In genomic region chrX:102345916-102346315, GRCh38 we compare ENCODE assay signal across 9 cellular contexts.
A peak's percentile ranks its signal among the peaks of the same experiment; 100 is the strongest.
DNase-seq lines count a peak whose midpoint lies in the region; ATAC-seq and TF ChIP-seq lines count a peak whose summit lies in the region.
"Had no signal": no experiment of that assay in that cellular context is flagged by ENCODE, and none has a peak within 500 bp of the region (broad histone marks: within the 10 kb centered on the region; RNA-seq: fewer than 3 reads in every experiment).

No MANE protein-coding gene starts in this region.

- 21% methylated on average over 3 of the region's 3 CpGs for WGBS in SK-N-SH (ENCODE audit: low lambda C conversion rate)

- H3K9ac ChIP-seq in SK-N-SH, result no peak overlapping the region

- CTCF ChIA-PET in SK-N-SH (lab: Yijun Ruan, JAX), result no interaction called here

- H3K9me3 ChIP-seq in SK-N-SH, result no peaks in the 10 kb centered on the region

- peaks cover 0 to 9% (median 0%) of the 10 kb centered on the region in 5 experiments for H3K9me3 Mint-ChIP-seq in brain

- peak; percentile 52 for TF ChIP-seq RAD21 in SK-N-SH (IDR thresholded peaks at IDR 0.05; ENCODE audit: low read length)

- H3K9me2 ChIP-seq in SK-N-SH, result no peaks in the 10 kb centered on the region

- H3K4me3 ChIP-seq in SK-N-SH (ENCODE audit: low read depth in 2 of 2, low read length in 1 of 2), result no peak overlapping the region

- peak; percentile 79 for TF ChIP-seq CTCF in SK-N-SH (IDR thresholded peaks at IDR 0.05)
- peak; percentile 70 to 83 for TF ChIP-seq CTCF in brain (conservative IDR thresholded peaks at IDR 0.05)

- no peaks in the 10 kb centered on the region for H3K79me2 ChIP-seq in SK-N-SH (ENCODE audit: insufficient read depth)

- H3K4me2 ChIP-seq in SK-N-SH, result no peak overlapping the region

- no peak overlapping the region for H3K4me3 Mint-ChIP-seq in brain

- no peaks in the 10 kb centered on the region for H3K36me3 Mint-ChIP-seq in brain

- no peaks in the 10 kb centered on the region for H3K27me3 Mint-ChIP-seq in brain

- no peaks in the 10 kb centered on the region for H3K36me3 ChIP-seq in SK-N-SH (replicated peaks in 1 of 2; ENCODE audit: control insufficient read depth in 1 of 2, insufficient read depth in 2 of 2, low read length in 1 of 2)

- peak; percentile 61 for DNase-seq in SK-N-SH
- peak; percentile 60 for DNase-seq in left kidney (ENCODE audit: low read depth, low spot score)
- peak in 2 of 3 donors; percentile 42 to 54 for DNase-seq in stimulated activated CD4-positive, alpha-beta T cell treated with anti-CD3 and anti-CD28 coated beads, TNF-alpha, amount 100 ng/mL, for 1 hour (ENCODE audit: low read depth in 3 of 3, low spot score in 1 of 3)
- DNase-seq in NCI-H2081 (lab: John Stamatoyannopoulos, UW), result no peak
- DNase-seq in OCI-M1 (lab: John Stamatoyannopoulos, UW), result no peak
- no peak for DNase-seq in GM19240 (ENCODE audit: insufficient read length, low spot score)

- POLR2A ChIA-PET in SK-N-SH (lab: Yijun Ruan, JAX), result no interaction called here

- H2AFZ ChIP-seq in SK-N-SH (ENCODE audit: low read depth), result no peak overlapping the region

- no peaks in the 10 kb centered on the region for H3K27me3 ChIP-seq in SK-N-SH (ENCODE audit: insufficient read depth)

- H3F3A ChIP-seq in SK-N-SH (replicated peaks; ENCODE audit: insufficient read depth), result no peaks in the 10 kb centered on the region

- TF ChIP-seq EP300 in SK-N-SH (IDR thresholded peaks at IDR 0.05; ENCODE audit: borderline replicate concordance in 1 of 2, low read depth in 1 of 2, low read length in 1 of 2), result no peak

- no peaks in the 10 kb centered on the region for H3K4me1 ChIP-seq in SK-N-SH (ENCODE audit: control insufficient read depth in 1 of 2, insufficient read depth in 2 of 2, low read depth in 1 of 2, low read length in 1 of 2)

- H3K27ac Mint-ChIP-seq in brain, result no peak overlapping the region

- no peaks in the 10 kb centered on the region for H4K20me1 ChIP-seq in SK-N-SH (ENCODE audit: insufficient read depth)

- no peak overlapping the region for H3K27ac ChIP-seq in SK-N-SH (ENCODE audit: low read depth in 2 of 2, low read length in 1 of 2)
- H3K27ac ChIP-seq: epithelial cell of prostate had no signal

- ATAC-seq in GM19395 (IDR thresholded peaks at IDR 0.05; ENCODE audit: unreplicated experiment), result peak; percentile 74

- H3K4me1 Mint-ChIP-seq in brain, result no peaks in the 10 kb centered on the region

TF ChIP-seq in SK-N-SH, 30 proteins besides CTCF, POLR2A, EP300 and RAD21:
- TF ChIP-seq RFX5 (IDR thresholded peaks at IDR 0.05; ENCODE audit: low read length), result no peak
- TF ChIP-seq SMC3 (IDR thresholded peaks at IDR 0.05; ENCODE audit: low read depth, low read length), result peak; percentile 48
- TF ChIP-seq USF2 (IDR thresholded peaks at IDR 0.05; ENCODE audit: borderline replicate concordance, low read depth, low read length), result no peak
- TF ChIP-seq FOXM1 (IDR thresholded peaks at IDR 0.05; ENCODE audit: low read depth), result no peak

Comparison
In these comparisons a context has a peak if more than half of its experiments do, and no peak if none do; other contexts are left out.
1. DNase-seq: peak in SK-N-SH (single experiment), left kidney (single experiment) and stimulated activated CD4-positive, alpha-beta T cell treated with anti-CD3 and anti-CD28 coated beads, TNF-alpha, amount 100 ng/mL, for 1 hour (2 of 3); none in NCI-H2081 (0 of 2), OCI-M1 (single experiment) and GM19240 (single experiment).